29 cellular contexts compared by ENCODE assay signal in genomic region chr4:149518471-149518870, GRCh38.
"Had no signal": no experiment of that assay in that cellular context is flagged by ENCODE, and none has a peak within 500 bp of the region (broad histone marks: within the 10 kb centered on the region; RNA-seq: fewer than 3 reads in every experiment).

No MANE protein-coding gene starts in this region.

- H3K4me3 ChIP-seq: body of pancreas, breast epithelium, MG63, PC-9 had no signal

- H3K4me3 Mint-ChIP-seq: activated CD4-positive, alpha-beta T cell treated with anti-CD3 and anti-CD28 coated beads for 36 hours; activated CD4-positive, alpha-beta T cell treated with anti-CD3 and anti-CD28 coated beads, Interleukin-2, amount 10 ng/mL, durations not matched to agents 7 days and 5 days; activated CD8-positive, alpha-beta T cell treated with anti-CD3 and anti-CD28 coated beads, Interleukin-2, amount 10 ng/mL, durations not matched to agents 7 days and 5 days; activated naive CD8-positive, alpha-beta T cell treated with anti-CD3 and anti-CD28 coated beads for 36 hours had no signal

- DNase-seq: activated CD4-positive, alpha-beta T cell treated with anti-CD3 and anti-CD28 coated beads for 36 hours; activated CD4-positive, alpha-beta T cell treated with anti-CD3 and anti-CD28 coated beads, Interleukin-2, amount 10 ng/mL, durations not matched to agents 7 days and 5 days; activated CD4-positive, alpha-beta T cell treated with anti-CD3 and anti-CD28 coated beads, Interleukin-2, amount 50 U/mL, for 48 hours; activated CD8-positive, alpha-beta T cell treated with anti-CD3 and anti-CD28 coated beads, Interleukin-2, amount 10 ng/mL, durations not matched to agents 7 days and 5 days; activated effector memory CD4-positive, alpha-beta T cell treated with anti-CD3 and anti-CD28 coated beads, Interleukin-2, amount 50 U/mL, for 16 hours; activated naive CD4-positive, alpha-beta T cell; activated naive CD4-positive, alpha-beta T cell treated with anti-CD3 and anti-CD28 coated beads, Interleukin-2, amount 50 U/mL, for 16 hours; activated naive CD8-positive, alpha-beta T cell treated with anti-CD3 and anti-CD28 coated beads for 36 hours; activated T-cell treated with anti-CD3 and anti-CD28 coated beads for 4 hours; activated T-cell treated with anti-CD3 and anti-CD28 coated beads, Interleukin-2, amount 50 U/mL, for 48 hours; amniotic stem cell; aorta; body of pancreas; Karpas-422; KBM-7; MG63; NCI-H1092; NCI-H1436 treated with DMSO at 0.1 percent for 48 hours; NCI-H1694 treated with DMSO at 0.1 percent for 48 hours; NCI-H2029; NCI-H345; NCI-H526; NCI-H748 treated with DMSO at 0.1 percent for 48 hours; PC-9; SIG-M5; T1000; WERI-Rb-1 had no signal

- H3K27me3 Mint-ChIP-seq: activated CD4-positive, alpha-beta T cell treated with anti-CD3 and anti-CD28 coated beads for 36 hours; activated CD4-positive, alpha-beta T cell treated with anti-CD3 and anti-CD28 coated beads, Interleukin-2, amount 10 ng/mL, durations not matched to agents 7 days and 5 days; activated naive CD8-positive, alpha-beta T cell treated with anti-CD3 and anti-CD28 coated beads for 36 hours had no signal

- H3K4me2 ChIP-seq: PC-9 had no signal

- H3K36me3 Mint-ChIP-seq: activated naive CD8-positive, alpha-beta T cell treated with anti-CD3 and anti-CD28 coated beads for 36 hours had no signal

- H3K36me3 ChIP-seq: breast epithelium, MG63, WERI-Rb-1 had no signal

- H3K27ac Mint-ChIP-seq: activated CD4-positive, alpha-beta T cell treated with anti-CD3 and anti-CD28 coated beads for 36 hours; activated CD4-positive, alpha-beta T cell treated with anti-CD3 and anti-CD28 coated beads, Interleukin-2, amount 10 ng/mL, durations not matched to agents 7 days and 5 days; activated CD8-positive, alpha-beta T cell treated with anti-CD3 and anti-CD28 coated beads, Interleukin-2, amount 10 ng/mL, durations not matched to agents 7 days and 5 days; activated naive CD8-positive, alpha-beta T cell treated with anti-CD3 and anti-CD28 coated beads for 36 hours had no signal

- ATAC-seq: activated CD4-positive, alpha-beta T cell treated with anti-CD3 and anti-CD28 coated beads for 36 hours; activated CD8-positive, alpha-beta T cell treated with anti-CD3 and anti-CD28 coated beads, Interleukin-2, amount 10 ng/mL, durations not matched to agents 7 days and 5 days; body of pancreas; Right ventricle myocardium inferior had no signal

- H3K27ac ChIP-seq: body of pancreas, breast epithelium, PC-9, WERI-Rb-1 had no signal

- H2AFZ ChIP-seq: PC-9 had no signal

- H3K4me1 ChIP-seq: body of pancreas, breast epithelium had no signal

- H3K27me3 ChIP-seq: body of pancreas, breast epithelium, MG63 had no signal

- H3K9me3 Mint-ChIP-seq: activated CD4-positive, alpha-beta T cell treated with anti-CD3 and anti-CD28 coated beads, Interleukin-2, amount 10 ng/mL, durations not matched to agents 7 days and 5 days; activated naive CD8-positive, alpha-beta T cell treated with anti-CD3 and anti-CD28 coated beads for 36 hours had no signal

- H3K4me1 Mint-ChIP-seq: activated CD4-positive, alpha-beta T cell treated with anti-CD3 and anti-CD28 coated beads for 36 hours; activated CD4-positive, alpha-beta T cell treated with anti-CD3 and anti-CD28 coated beads, Interleukin-2, amount 10 ng/mL, durations not matched to agents 7 days and 5 days; activated naive CD8-positive, alpha-beta T cell treated with anti-CD3 and anti-CD28 coated beads for 36 hours had no signal
